In genomic region chr17:32010114-32010513, GRCh38 we compare ENCODE assay signal across 18 cellular contexts. TPM values are rescaled to one million over a fixed set of nuclear protein-coding genes. Genes with fewer than 3 reads are reported as not detected.
DNase-seq lines count a peak whose midpoint lies in the region; ATAC-seq, FAIRE-seq and TF ChIP-seq lines count a peak whose summit lies in the region.
"Had no signal": no experiment of that assay in that cellular context is flagged by ENCODE, and none has a peak within 500 bp of the region (broad histone marks: within the 10 kb centered on the region; RNA-seq: fewer than 3 reads in every experiment).

No MANE protein-coding gene starts in this region.

- intact Hi-C loops in HepG2 (cut with micrococcal nuclease; ENCODE audit: unreplicated experiment) (no loop called here), right lobe of liver (cut with DNase I) (no loop called here)
- intact Hi-C loops in activated CD8-positive, alpha-beta T cell treated with anti-CD3 and anti-CD28 coated beads for 36 hours (cut with micrococcal nuclease), result no loop called here

- POLR2A ChIA-PET in HepG2 (lab: Yijun Ruan, JAX), result no interaction called here
- POLR2A ChIA-PET in activated CD8-positive, alpha-beta T cell treated with anti-CD3 and anti-CD28 coated beads for 36 hours (lab: Charles Lee), result no interaction called here

- H3K4me3 ChIP-seq in HepG2 (replicated peaks in 1 of 3; ENCODE audit: insufficient read depth in 1 of 3, low read depth in 2 of 3, low read length in 3 of 3) (no peak overlapping the region), right lobe of liver (no peak overlapping the region), hepatocyte (no peak overlapping the region)
- H3K4me3 ChIP-seq: body of pancreas, testis had no signal

- no TSS peak for BruUV-seq in HepG2 (replicated peaks; lab: Mats Ljungman, UMichigan)

- H4K20me1 ChIP-seq in HepG2 (ENCODE audit: insufficient read depth, low read length), result no peaks in the 10 kb centered on the region
- peaks cover 10% of the 10 kb centered on the region for H4K20me1 ChIP-seq in hepatocyte (ENCODE audit: insufficient read depth, poor library complexity, severe bottlenecking)

- no peak overlapping the region for H3K9ac ChIP-seq in HepG2 (ENCODE audit: insufficient read depth, low read depth, low read length)

- ATAC-seq in HepG2 (no peak), right lobe of liver (no peak)
- no peak for ATAC-seq in activated CD8-positive, alpha-beta T cell treated with anti-CD3 and anti-CD28 coated beads for 36 hours
- ATAC-seq: body of pancreas, heart left ventricle had no signal

- DNase-seq in HepG2 (ENCODE audit: low spot score) (no peak), right lobe of liver (no peak), hepatocyte (ENCODE audit: low spot score) (no peak), type B pancreatic cell (ENCODE audit: extremely low spot score, unreplicated experiment) (no peak), NCI-H187 (lab: John Stamatoyannopoulos, UW) (no peak), GM03348 (ENCODE audit: low spot score) (no peak), SW 1271 (lab: John Stamatoyannopoulos, UW) (no peak)
- DNase-seq in activated CD8-positive, alpha-beta T cell treated with anti-CD3 and anti-CD28 coated beads for 36 hours, result no peak
- DNase-seq: activated effector memory CD4-positive, alpha-beta T cell treated with anti-CD3 and anti-CD28 coated beads, Interleukin-2, amount 50 U/mL, for 16 hours; body of pancreas; DMS53; heart left ventricle; islet precursor cell; NCI-H345; nucleus accumbens; stimulated activated CD4-positive, alpha-beta T cell treated with anti-CD3 and anti-CD28 coated beads, Interleukin-2, amount 100 ng/mL, for 24 hours; testis had no signal

- H3K4me3 Mint-ChIP-seq in activated CD8-positive, alpha-beta T cell treated with anti-CD3 and anti-CD28 coated beads for 36 hours, result peak overlapping the region; percentile 83
- H3K4me3 Mint-ChIP-seq in type B pancreatic cell, result peak overlapping the region; percentile 94
- H3K4me3 Mint-ChIP-seq: memory B cell had no signal

- TF ChIP-seq POLR2A in HepG2 (IDR thresholded peaks at IDR 0.05; ENCODE audit: insufficient read depth in 1 of 2, low read depth in 2 of 2, low read length in 2 of 2), result no peak
- TF ChIP-seq POLR2A in right lobe of liver (IDR thresholded peaks at IDR 0.05), result no peak

- no peaks in the 10 kb centered on the region for H3K9me3 ChIP-seq in HepG2 (ENCODE audit: low read length)
- H3K9me3 ChIP-seq in right lobe of liver, result no peaks in the 10 kb centered on the region
- no peaks in the 10 kb centered on the region for H3K9me3 ChIP-seq in hepatocyte (ENCODE audit: low read depth)
- H3K9me3 ChIP-seq: body of pancreas, heart left ventricle, testis had no signal

- no peaks in the 10 kb centered on the region for H3K9me2 ChIP-seq in hepatocyte (replicated peaks; ENCODE audit: insufficient read depth)

- H3K79me2 ChIP-seq in HepG2 (ENCODE audit: insufficient read depth, low read length) (peaks cover 35% of the 10 kb centered on the region), hepatocyte (peaks cover 73% of the 10 kb centered on the region)

- FAIRE-seq in HepG2 (lab: Jason Lieb, UNC), result no peak

- H3K27me3 Mint-ChIP-seq in activated CD8-positive, alpha-beta T cell treated with anti-CD3 and anti-CD28 coated beads for 36 hours, result no peaks in the 10 kb centered on the region
- no peaks in the 10 kb centered on the region for H3K27me3 Mint-ChIP-seq in type B pancreatic cell
- H3K27me3 Mint-ChIP-seq: memory B cell had no signal

- no peak overlapping the region for H2AFZ ChIP-seq in HepG2 (ENCODE audit: low read length)
- H2AFZ ChIP-seq in hepatocyte, result no peak overlapping the region

- H3K4me1 ChIP-seq in HepG2 (ENCODE audit: insufficient read depth, low read length) (peaks cover 22% of the 10 kb centered on the region), right lobe of liver (no peaks in the 10 kb centered on the region), hepatocyte (ENCODE audit: insufficient read depth) (peaks cover 7% of the 10 kb centered on the region)

- no peaks in the 10 kb centered on the region for H3K36me3 ChIP-seq in HepG2 (replicated peaks in 1 of 2; ENCODE audit: control insufficient read depth in 1 of 2, insufficient read depth in 2 of 2, low read length in 2 of 2)
- no peaks in the 10 kb centered on the region for H3K36me3 ChIP-seq in right lobe of liver
- no peaks in the 10 kb centered on the region for H3K36me3 ChIP-seq in hepatocyte (replicated peaks; ENCODE audit: insufficient read depth, low read depth)
- H3K36me3 ChIP-seq: heart left ventricle had no signal

- TF ChIP-seq EP300 in HepG2 (IDR thresholded peaks at IDR 0.05; ENCODE audit: low read depth in 2 of 2, low read length in 2 of 2) (no peak), HepG2 (CRISPR knock-in tag; IDR thresholded peaks at IDR 0.05; ENCODE audit: borderline replicate concordance) (no peak)

- CTCF ChIA-PET in HepG2 (lab: Yijun Ruan, JAX; ENCODE audit: low intra/inter-chr PET ratio, low total read pairs), result no interaction called here
- CTCF ChIA-PET in activated CD8-positive, alpha-beta T cell treated with anti-CD3 and anti-CD28 coated beads for 36 hours (lab: Charles Lee), result no interaction called here

- H3K4me2 ChIP-seq in HepG2 (ENCODE audit: low read depth, low read length) (0 out of 2 replicates have a peak overlapping the region, but pooled peaks have one; percentile 89), hepatocyte (peak overlapping the region; percentile 100)

- WGBS in HepG2 (ENCODE audit: low lambda C conversion rate), result 96% methylated on average over 4 of the region's 4 CpGs
- 85% methylated on average over 4 of the region's 4 CpGs for WGBS in right lobe of liver (ENCODE audit: insufficient coverage, low coverage, low lambda C conversion rate, missing lambda C conversion rate)
- 97% methylated on average over 4 of the region's 4 CpGs for WGBS in hepatocyte (ENCODE audit: low lambda C conversion rate, missing lambda C conversion rate)

- H3K9me3 Mint-ChIP-seq in activated CD8-positive, alpha-beta T cell treated with anti-CD3 and anti-CD28 coated beads for 36 hours, result no peaks in the 10 kb centered on the region
- H3K9me3 Mint-ChIP-seq in type B pancreatic cell, result no peaks in the 10 kb centered on the region
- H3K9me3 Mint-ChIP-seq: memory B cell had no signal

- in situ Hi-C loops in HepG2 (cut with HindIII; ENCODE audit: extremely low pct_ligation_motif_present, low pct_unique_long_range_greater_than_20kb), result no loop called here

- H3K4me1 Mint-ChIP-seq in activated CD8-positive, alpha-beta T cell treated with anti-CD3 and anti-CD28 coated beads for 36 hours (ENCODE audit: low read depth), result peaks cover 37% of the 10 kb centered on the region
- peaks cover 19% of the 10 kb centered on the region for H3K4me1 Mint-ChIP-seq in type B pancreatic cell (ENCODE audit: unreplicated experiment)

- TF ChIP-seq RAD21 in HepG2 (CRISPR knock-in tag; IDR thresholded peaks at IDR 0.05), result no peak

- TF ChIP-seq CTCF in HepG2 (CRISPR knock-in tag; IDR thresholded peaks at IDR 0.05) (no peak), right lobe of liver (IDR thresholded peaks at IDR 0.05) (no peak), hepatocyte (IDR thresholded peaks at IDR 0.05; ENCODE audit: poor library complexity) (no peak), type B pancreatic cell (conservative IDR thresholded peaks at IDR 0.05) (no peak)
- TF ChIP-seq CTCF in activated CD8-positive, alpha-beta T cell treated with anti-CD3 and anti-CD28 coated beads for 36 hours (IDR thresholded peaks at IDR 0.05), result no peak

- H3K27ac Mint-ChIP-seq in activated CD8-positive, alpha-beta T cell treated with anti-CD3 and anti-CD28 coated beads for 36 hours, result no peak overlapping the region
- H3K27ac Mint-ChIP-seq in type B pancreatic cell, result no peak overlapping the region
- H3K27ac Mint-ChIP-seq: memory B cell had no signal

- H3K27me3 ChIP-seq in HepG2 (ENCODE audit: control insufficient read depth in 1 of 2, insufficient read depth in 2 of 2, low read length in 2 of 2) (no peaks in the 10 kb centered on the region; a peak in 1 of 5 replicates), right lobe of liver (no peaks in the 10 kb centered on the region), hepatocyte (no peaks in the 10 kb centered on the region)
- H3K27me3 ChIP-seq: body of pancreas, heart left ventricle, testis had no signal

- H3K27ac ChIP-seq in HepG2 (ENCODE audit: extremely low read length, insufficient read depth, low read length), result no peak overlapping the region
- H3K27ac ChIP-seq in right lobe of liver, result no peak overlapping the region
- H3K27ac ChIP-seq in hepatocyte, result no peak overlapping the region
- H3K27ac ChIP-seq: body of pancreas, heart left ventricle, testis had no signal

- peaks cover 14% of the 10 kb centered on the region for H3K36me3 Mint-ChIP-seq in activated CD8-positive, alpha-beta T cell treated with anti-CD3 and anti-CD28 coated beads for 36 hours (ENCODE audit: low read depth)
- peaks cover 15% of the 10 kb centered on the region for H3K36me3 Mint-ChIP-seq in type B pancreatic cell
- H3K36me3 Mint-ChIP-seq: memory B cell had no signal

RNA-seq across cellular contexts. Expression of gene LRRC37B, which starts 2.9 kb away (rescaled TPM):
- 5.4 and 8.7 TPM in 2 replicates for total RNA-seq in HepG2 (2016; rRNA removed; fragmentation: Illumina TruSeq; extraction: Trizol)
- total RNA-seq in HepG2 (2016; cell fraction: cytosol; rRNA removed; fragmentation: Illumina TruSeq; extraction: Trizol; ENCODE audit: low read depth), result 6.1 and 7.3 TPM in 2 replicates
- 5.2 and 7.8 TPM in 2 replicates for total RNA-seq in HepG2 (2016; cell fraction: insoluble cytoplasmic fraction; rRNA removed; fragmentation: Illumina TruSeq; extraction: Trizol)
- 6.9 and 7.3 TPM in 2 replicates for total RNA-seq in HepG2 (2016; cell fraction: membrane; rRNA removed; fragmentation: Illumina TruSeq; extraction: Trizol)
- total RNA-seq in HepG2 (2016; cell fraction: nucleus; rRNA removed; fragmentation: Illumina TruSeq; extraction: Trizol), result 11.9 and 21.2 TPM in 2 replicates
- 8.8 and 9.7 TPM in 2 replicates for polyA plus RNA-seq in HepG2 (2011; rRNA removed)
- polyA plus RNA-seq in HepG2 (2011; cell fraction: cytosol; rRNA removed), result 3.4 and 4.8 TPM in 2 replicates
- polyA plus RNA-seq in HepG2 (2011; cell fraction: nucleus; rRNA removed), result 12.8 and 17.6 TPM in 2 replicates
- 5.3 and 7.2 TPM in 2 replicates for polyA plus RNA-seq in HepG2 (2012)
- polyA plus RNA-seq in HepG2 (2016; cell fraction: cytosol; fragmentation: Illumina TruSeq; extraction: Trizol; ENCODE audit: low read depth), result 2.1 TPM in 2 replicates
- polyA plus RNA-seq in HepG2 (2016; cell fraction: insoluble cytoplasmic fraction; fragmentation: Illumina TruSeq; extraction: Trizol; ENCODE audit: low read depth), result 5.0 and 6.4 TPM in 2 replicates
- polyA plus RNA-seq in HepG2 (2016; cell fraction: membrane; fragmentation: Illumina TruSeq; extraction: Trizol; ENCODE audit: low read depth), result 2.9 and 4.2 TPM in 2 replicates
- 19.5 and 24.3 TPM in 2 replicates for polyA plus RNA-seq in HepG2 (2016; cell fraction: nucleus; fragmentation: Illumina TruSeq; extraction: Trizol; ENCODE audit: insufficient read depth, low read depth)
- 11.0 and 25.0 TPM in 2 replicates for polyA minus RNA-seq in HepG2 (2011; rRNA and poly(A)+ RNA removed; ENCODE audit: low replicate concordance)
- polyA minus RNA-seq in HepG2 (2011; cell fraction: cytosol; rRNA and poly(A)+ RNA removed), result 2.9 and 3.4 TPM in 2 replicates
- polyA minus RNA-seq in HepG2 (2011; cell fraction: nucleus; rRNA and poly(A)+ RNA removed), result 33.2 and 38.7 TPM in 2 replicates
- total RNA-seq in right lobe of liver, result 10 to 100 TPM in 1 of 6 experiments, 1 to 10 TPM in 5; 3.1 to 10.6 (median 4.1) TPM
- 10 to 100 TPM; 15.5 to 17.3 TPM for total RNA-seq in activated CD8-positive, alpha-beta T cell treated with anti-CD3 and anti-CD28 coated beads for 36 hours
- total RNA-seq in hepatocyte, result 14.6 and 22.6 TPM in 2 replicates
- 12.4 and 13.3 TPM in 2 replicates for polyA plus RNA-seq in hepatocyte
- total RNA-seq in type B pancreatic cell (ENCODE audit: low replicate concordance), result 15.0 and 28.8 TPM in 2 replicates
